1 cellular context compared by ENCODE assay signal in the genomic region with DNA sequence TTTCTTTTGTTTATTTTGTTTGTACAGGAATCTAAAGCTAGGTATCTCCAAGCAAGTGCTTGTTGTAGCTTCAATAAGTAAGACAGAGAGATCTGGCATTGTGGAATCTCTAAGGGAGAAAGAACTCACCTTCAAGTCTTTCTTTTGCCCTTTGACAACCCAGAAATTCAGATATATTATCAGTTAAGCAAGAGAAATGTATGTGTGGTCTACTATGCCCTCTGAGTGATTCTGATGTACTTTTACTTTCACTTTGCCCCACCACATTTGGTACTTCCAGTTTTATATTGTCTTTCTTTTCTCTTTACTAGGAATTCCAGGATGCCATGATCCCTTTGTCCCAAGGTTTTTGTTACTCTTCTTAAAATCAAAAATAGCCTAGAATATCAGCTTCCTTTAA.
TF ChIP-seq lines count a peak whose summit lies in the region.

No MANE protein-coding gene starts in this region.

TF ChIP-seq in IMR-90, 13 proteins besides CTCF, POLR2A, EP300 and RAD21:
- no peak for TF ChIP-seq MAFK (IDR thresholded peaks at IDR 0.05; ENCODE audit: low read depth, low read length)
TF ChIP-seq in IMR-90: peak in this region for 0.
